Comparison of ENCODE assay signal across 16 cellular contexts in the genomic region with DNA sequence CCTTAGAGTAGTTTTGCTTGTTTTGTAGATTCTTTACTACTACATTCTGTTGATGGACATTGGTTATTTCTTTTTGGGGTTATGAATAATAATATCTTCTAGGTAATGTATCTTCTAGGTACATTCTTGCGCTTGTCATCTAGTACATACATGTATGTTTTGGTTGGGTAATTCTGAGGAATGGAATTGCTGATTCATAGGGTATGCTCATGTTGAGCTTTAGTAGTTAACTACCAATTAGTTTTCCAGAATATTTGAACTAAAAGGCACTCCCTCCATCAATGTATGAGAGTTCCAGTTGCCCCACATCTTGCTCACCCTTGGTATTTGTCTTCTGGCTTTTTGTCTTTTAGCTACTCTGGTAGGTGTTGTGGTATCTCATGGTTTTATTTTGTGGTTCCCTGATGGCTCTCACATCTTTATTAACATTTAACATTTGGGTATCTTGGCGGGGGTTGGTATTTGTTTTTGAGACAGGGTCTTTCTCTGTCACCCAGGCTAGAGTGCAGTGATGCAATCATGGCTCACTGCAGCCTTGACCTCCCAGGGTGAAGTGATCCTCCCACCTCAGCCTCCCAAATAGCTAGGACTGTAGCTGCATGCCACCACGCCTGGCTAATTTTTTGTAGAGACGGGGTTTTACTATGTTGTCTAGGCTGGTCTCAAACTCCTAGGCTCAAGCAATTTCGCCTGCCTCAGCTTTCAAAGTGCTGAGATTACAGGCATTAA. TPM values are rescaled to one million over a fixed set of nuclear protein-coding genes. Genes with fewer than 3 reads are reported as not detected.
"Had no signal": no experiment of that assay in that cellular context is flagged by ENCODE, and none has a peak within 500 bp of the region (broad histone marks: within the 10 kb centered on the region; RNA-seq: fewer than 3 reads in every experiment).

No MANE protein-coding gene starts in this region.

- H3K4me3 ChIP-seq: left lung had no signal

- H3K9me3 Mint-ChIP-seq: activated B cell treated with CpG ODN at 0.5 μM for 24 hours; central memory CD8-positive, alpha-beta T cell; nephron progenitor cell had no signal

- H3K9me3 ChIP-seq: left lung, SK-N-SH had no signal

- H3K4me1 Mint-ChIP-seq: activated B cell treated with CpG ODN at 0.5 μM for 24 hours; activated CD8-positive, alpha-beta memory T cell treated with anti-CD3 and anti-CD28 coated beads, Interleukin-2, amount 10 ng/mL, durations not matched to agents 7 days and 5 days; nephron progenitor cell had no signal

- H3K9ac ChIP-seq: SK-N-SH had no signal

- H3K4me1 ChIP-seq: left lung had no signal

- H3K27ac Mint-ChIP-seq: activated B cell treated with CpG ODN at 0.5 μM for 24 hours; activated CD8-positive, alpha-beta memory T cell treated with anti-CD3 and anti-CD28 coated beads, Interleukin-2, amount 10 ng/mL, durations not matched to agents 7 days and 5 days had no signal

- H3K27ac ChIP-seq: left lung had no signal

- H3K27me3 Mint-ChIP-seq: activated B cell treated with CpG ODN at 0.5 μM for 24 hours; central memory CD8-positive, alpha-beta T cell had no signal

- H3K27me3 ChIP-seq: left lung had no signal

- H3K4me2 ChIP-seq: SK-N-SH had no signal

- H3K4me3 Mint-ChIP-seq: activated B cell treated with CpG ODN at 0.5 μM for 24 hours; activated CD8-positive, alpha-beta memory T cell treated with anti-CD3 and anti-CD28 coated beads, Interleukin-2, amount 10 ng/mL, durations not matched to agents 7 days and 5 days; central memory CD8-positive, alpha-beta T cell; nephron progenitor cell had no signal

- ATAC-seq: activated CD8-positive, alpha-beta memory T cell treated with anti-CD3 and anti-CD28 coated beads, Interleukin-2, amount 10 ng/mL, durations not matched to agents 7 days and 5 days; left lung had no signal

- DNase-seq: activated B cell treated with CpG ODN at 0.5 μM for 24 hours; activated CD4-positive, alpha-beta T cell treated with anti-CD3 and anti-CD28 coated beads, Interleukin-2, amount 50 U/mL, for 1 hour; activated CD8-positive, alpha-beta memory T cell treated with anti-CD3 and anti-CD28 coated beads, Interleukin-2, amount 10 ng/mL, durations not matched to agents 7 days and 5 days; activated gamma-delta T cell treated with Interleukin-2 at 50 U/mL for 16 hours; activated T-cell treated with anti-CD3 and anti-CD28 coated beads, Interleukin-2, amount 50 U/mL, for 48 hours; cortex of kidney; effector memory CD4-positive, alpha-beta T cell; glutamatergic neuron; left lung; mesendoderm; nephron progenitor cell; SK-N-SH; stimulated activated CD4-positive, alpha-beta T cell treated with anti-CD3 and anti-CD28 coated beads, Interleukin-2, amount 100 ng/mL, for 48 hours; stimulated activated naive CD4-positive, alpha-beta T cell treated with Interleukin-2 at 50 U/mL for 16 hours had no signal

RNA-seq across cellular contexts. Expression of gene SLC6A4, which starts 47.1 kb away (rescaled TPM):
- total RNA-seq: activated B cell treated with CpG ODN at 0.5 μM for 24 hours; T-helper 1 cell treated with Interleukin-12 subunit alpha and Interleukin-12 subunit beta and Interleukin-4 antibody, amounts not matched to agents 30 ng/mL and 1 ng/mL, for 36 hours had no signal
